In genomic region chr10:117221156-117221711, GRCh38 we compare ENCODE assay signal across 14 cellular contexts. TPM values are rescaled to one million over a fixed set of nuclear protein-coding genes. Genes with fewer than 3 reads are reported as not detected.
DNase-seq lines count a peak whose midpoint lies in the region; ATAC-seq, FAIRE-seq and TF ChIP-seq lines count a peak whose summit lies in the region.
"Had no signal": no experiment of that assay in that cellular context is flagged by ENCODE, and none has a peak within 500 bp of the region (broad histone marks: within the 10 kb centered on the region; RNA-seq: fewer than 3 reads in every experiment).

No MANE protein-coding gene starts in this region.

- H3K4me1 ChIP-seq in BLaER1 (peaks cover 15% of the 10 kb centered on the region), PC-3 (ENCODE audit: insufficient read depth, low read length) (peaks cover 12% of the 10 kb centered on the region), osteoblast (ENCODE audit: insufficient read depth, low read length) (peaks cover 5% of the 10 kb centered on the region)

- 0 out of 2 replicates have a peak, but pooled peaks cover 8% of the 10 kb centered on the region for H3K9me3 ChIP-seq in BLaER1
- no peaks in the 10 kb centered on the region for H3K9me3 ChIP-seq in PC-3 (ENCODE audit: low read length)
- no peaks in the 10 kb centered on the region for H3K9me3 ChIP-seq in osteoblast (ENCODE audit: low read depth, low read length)
- H3K9me3 ChIP-seq: transverse colon had no signal

- no peaks in the 10 kb centered on the region for H3K36me3 ChIP-seq in BLaER1
- no peaks in the 10 kb centered on the region for H3K36me3 ChIP-seq in PC-3 (ENCODE audit: low read depth, low read length)
- H3K36me3 ChIP-seq in osteoblast (ENCODE audit: insufficient read depth, low read length) = no peaks in the 10 kb centered on the region
- H3K36me3 ChIP-seq: transverse colon had no signal

- H3K27me3 Mint-ChIP-seq in glutamatergic neuron (ENCODE audit: unreplicated experiment) = peaks cover 11% of the 10 kb centered on the region

- H3K9ac ChIP-seq in BLaER1 (no peak overlapping the region), PC-3 (ENCODE audit: low read length) (no peak overlapping the region)

- no peaks in the 10 kb centered on the region for H3K79me2 ChIP-seq in PC-3 (ENCODE audit: low read length)
- no peaks in the 10 kb centered on the region for H3K79me2 ChIP-seq in osteoblast (ENCODE audit: insufficient read depth, low read length)

- POLR2A ChIA-PET in PC-3 (lab: Charles Lee; ENCODE audit: unreplicated experiment) = no interaction called here

- no peak for TF ChIP-seq POLR2A in H54 (IDR thresholded peaks at IDR 0.05; ENCODE audit: low read depth, low read length)

- H3K27ac ChIP-seq in BLaER1 (no peak overlapping the region), PC-3 (ENCODE audit: low read length) (no peak overlapping the region), osteoblast (ENCODE audit: low read depth, low read length) (no peak overlapping the region)
- H3K27ac ChIP-seq: transverse colon had no signal

- peak overlapping the region; percentile 15 for H3K4me3 Mint-ChIP-seq in glutamatergic neuron (ENCODE audit: unreplicated experiment)
- H3K4me3 Mint-ChIP-seq: activated T-helper 1 cell treated with anti-CD3 and anti-CD28 coated beads, Interleukin-12 subunit alpha, Interleukin-12 subunit beta, Interleukin-2, Interleukin-4 antibody, amounts not matched to agents 30 ng/mL and 10 ng/mL and 1 ng/mL, durations not matched to agents 14 hours and 24 hours and 36 hours; CD4-positive, CD25-positive, alpha-beta regulatory T cell had no signal

- peaks cover 10% of the 10 kb centered on the region for H3K9me3 Mint-ChIP-seq in glutamatergic neuron (ENCODE audit: unreplicated experiment)
- H3K9me3 Mint-ChIP-seq: activated T-helper 1 cell treated with anti-CD3 and anti-CD28 coated beads, Interleukin-12 subunit alpha, Interleukin-12 subunit beta, Interleukin-2, Interleukin-4 antibody, amounts not matched to agents 30 ng/mL and 10 ng/mL and 1 ng/mL, durations not matched to agents 14 hours and 24 hours and 36 hours; CD4-positive, CD25-positive, alpha-beta regulatory T cell had no signal

- BruUV-seq in PC-3 (replicated peaks; lab: Mats Ljungman, UMichigan) = no TSS peak

- TF ChIP-seq CTCF in PC-3 (conservative IDR thresholded peaks at IDR 0.05; ENCODE audit: low read depth, low read length) (no peak), glutamatergic neuron (IDR thresholded peaks at IDR 0.05; ENCODE audit: partially characterized antibody, unreplicated experiment) (no peak), osteoblast (IDR thresholded peaks at IDR 0.05; ENCODE audit: extremely low read depth, low read depth, low read length) (no peak)

- H4K20me1 ChIP-seq in BLaER1 (no peaks in the 10 kb centered on the region), PC-3 (ENCODE audit: low read length) (no peaks in the 10 kb centered on the region), osteoblast (ENCODE audit: insufficient read depth, low read length) (no peaks in the 10 kb centered on the region)

- H3K4me2 ChIP-seq in BLaER1 = peak overlapping the region; percentile 31
- peak overlapping the region; percentile 61 for H3K4me2 ChIP-seq in PC-3 (ENCODE audit: low read length)
- no peak overlapping the region for H3K4me2 ChIP-seq in osteoblast (ENCODE audit: insufficient read depth, low read length)

- H3K27me3 ChIP-seq in BLaER1 (no peaks in the 10 kb centered on the region), PC-3 (ENCODE audit: low read length) (no peaks in the 10 kb centered on the region), osteoblast (ENCODE audit: insufficient read depth, low read length) (peaks cover 11% of the 10 kb centered on the region)

- intact Hi-C loops in PC-3 (cut with micrococcal nuclease) = no loop called here

- H3K27ac Mint-ChIP-seq in glutamatergic neuron (ENCODE audit: unreplicated experiment) = no peak overlapping the region
- H3K27ac Mint-ChIP-seq: activated T-helper 1 cell treated with anti-CD3 and anti-CD28 coated beads, Interleukin-12 subunit alpha, Interleukin-12 subunit beta, Interleukin-2, Interleukin-4 antibody, amounts not matched to agents 30 ng/mL and 10 ng/mL and 1 ng/mL, durations not matched to agents 14 hours and 24 hours and 36 hours; CD4-positive, CD25-positive, alpha-beta regulatory T cell had no signal

- ATAC-seq in PC-3 (peak; percentile 78), HG03432 (IDR thresholded peaks at IDR 0.05; ENCODE audit: unreplicated experiment) (no peak), GM19328 (IDR thresholded peaks at IDR 0.05; ENCODE audit: unreplicated experiment) (no peak)
- ATAC-seq: activated CD4-positive, CD25-positive, alpha-beta regulatory T cell treated with anti-CD3 and anti-CD28 coated beads, Interleukin-2, amount 50 U/mL, for 24 hours had no signal

- no peaks in the 10 kb centered on the region for H3K9me2 ChIP-seq in PC-3 (replicated peaks; ENCODE audit: low read length)

- CTCF ChIA-PET in PC-3 (lab: Charles Lee) = interaction anchor here (0.5 to 1.0 kb wide), 3 partner anchors 47 to 99 kb away, joined by 3 to 6 read pairs (median 3); no protein-coding TSS in a partner anchor

- FAIRE-seq in H54 (lab: Jason Lieb, UNC) = no peak
- FAIRE-seq: GM19239 had no signal

- H3K4me1 Mint-ChIP-seq in glutamatergic neuron (ENCODE audit: low read depth, unreplicated experiment) = peaks cover 31% of the 10 kb centered on the region

- DNase-seq in H54 (ENCODE audit: insufficient read length, low spot score) = peak; percentile 77
- DNase-seq in PC-3 = peak; percentile 77
- DNase-seq in glutamatergic neuron = no peak
- DNase-seq in osteoblast (ENCODE audit: insufficient read length, low spot score, missing footprints) = no peak
- DNase-seq in NCI-H2029 (lab: John Stamatoyannopoulos, UW) = no peak
- DNase-seq: CD4-positive, CD25-positive, alpha-beta regulatory T cell; NCI-H2081; transverse colon had no signal

- H3F3A ChIP-seq in PC-3 (ENCODE audit: low read length, unreplicated experiment) = no peaks in the 10 kb centered on the region

- H3K4me3 ChIP-seq in BLaER1 (no peak overlapping the region), PC-3 (ENCODE audit: low read length) (no peak overlapping the region), osteoblast (ENCODE audit: insufficient read depth, low read length) (no peak overlapping the region)
- H3K4me3 ChIP-seq: transverse colon had no signal

- no peaks in the 10 kb centered on the region for H3K36me3 Mint-ChIP-seq in glutamatergic neuron (ENCODE audit: unreplicated experiment)
- H3K36me3 Mint-ChIP-seq: CD4-positive, CD25-positive, alpha-beta regulatory T cell had no signal

- 0 out of 2 replicates have a peak overlapping the region, but pooled peaks have one; percentile 22 for H2AFZ ChIP-seq in PC-3 (ENCODE audit: low read length)
- no peak overlapping the region for H2AFZ ChIP-seq in osteoblast (ENCODE audit: low read length)

RNA-seq across cellular contexts. Expression of gene SLC18A2, which starts 19.7 kb away (rescaled TPM):
- total RNA-seq in PC-3 (2014; rRNA removed) (not detected in 2 replicates), glutamatergic neuron (ENCODE audit: unreplicated experiment) (12.0 TPM), osteoblast (under 0.01 TPM in 1 of 2 replicates, not detected in the other)
- total RNA-seq: activated T-helper 1 cell treated with anti-CD3 and anti-CD28 coated beads, Interleukin-12 subunit alpha, Interleukin-12 subunit beta, Interleukin-2, Interleukin-4 antibody, amounts not matched to agents 30 ng/mL and 10 ng/mL and 1 ng/mL, durations not matched to agents 14 hours and 24 hours and 36 hours had no signal

RNA-seq across cellular contexts. Expression of gene KCNK18, which starts 23.9 kb away (rescaled TPM):
- total RNA-seq in PC-3 (2014; rRNA removed) (not detected in 2 replicates), glutamatergic neuron (ENCODE audit: unreplicated experiment) (not detected), osteoblast (not detected in 2 replicates)
- total RNA-seq: activated T-helper 1 cell treated with anti-CD3 and anti-CD28 coated beads, Interleukin-12 subunit alpha, Interleukin-12 subunit beta, Interleukin-2, Interleukin-4 antibody, amounts not matched to agents 30 ng/mL and 10 ng/mL and 1 ng/mL, durations not matched to agents 14 hours and 24 hours and 36 hours; CD4-positive, CD25-positive, alpha-beta regulatory T cell; transverse colon had no signal

Comparison
In these comparisons a context has a peak if more than half of its experiments do, and no peak if none do; other contexts are left out.
1. DNase-seq: peak in H54 (single experiment) and PC-3 (single experiment); none in glutamatergic neuron (single experiment), osteoblast (single experiment) and NCI-H2029 (single experiment).
2. RNA of gene SLC18A2, which starts 19.7 kb away (total RNA-seq): 12.0 TPM in glutamatergic neuron (single experiment); not detected in PC-3 and under 0.01 TPM in osteoblast; every median in the first group is over 10 times any median in the second.